ENCODE assay signal across 8 cellular contexts in the genomic region with DNA sequence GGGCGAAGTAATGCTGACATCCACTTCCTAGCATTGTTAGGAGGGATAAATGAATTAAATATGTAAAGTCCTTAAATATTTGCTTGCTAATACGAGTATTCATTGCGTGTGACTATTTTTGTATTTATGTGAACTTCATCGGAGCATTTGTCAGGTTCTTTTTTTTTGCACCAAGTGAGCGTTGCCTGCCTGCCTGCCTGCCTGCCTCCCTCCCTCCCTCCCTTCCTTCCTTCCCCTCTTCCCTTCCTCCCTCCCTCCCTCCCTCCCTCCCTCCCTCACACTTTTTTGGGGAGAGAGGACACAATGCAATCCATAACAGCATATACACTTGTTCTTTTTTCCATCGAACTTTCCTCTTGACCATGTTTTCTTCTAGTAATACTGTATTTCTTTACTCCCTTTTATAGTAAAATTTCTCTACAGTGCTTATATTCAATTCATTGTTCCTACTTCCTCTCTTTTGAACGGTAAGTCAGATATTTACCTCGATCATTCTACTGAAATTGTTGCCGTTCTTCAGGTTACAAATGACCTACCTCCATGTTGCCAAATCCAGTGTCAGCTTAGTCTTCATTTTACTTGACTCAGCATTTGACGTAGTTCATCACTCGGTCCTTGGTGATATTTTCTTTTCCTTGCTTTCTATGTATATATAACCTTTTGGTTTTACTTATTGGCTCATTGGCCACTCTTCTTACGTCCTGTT. TPM values are rescaled to one million over a fixed set of nuclear protein-coding genes. Genes with fewer than 3 reads are reported as not detected.
A peak's percentile ranks its signal among the peaks of the same experiment; 100 is the strongest.
DNase-seq lines count a peak whose midpoint lies in the region; ATAC-seq lines count a peak whose summit lies in the region.

No MANE protein-coding gene starts in this region.

- peak overlapping the region; percentile 98 for H3K27ac Mint-ChIP-seq in activated naive CD8-positive, alpha-beta T cell treated with anti-CD3 and anti-CD28 coated beads for 36 hours

- H3K4me3 Mint-ChIP-seq in activated naive CD8-positive, alpha-beta T cell treated with anti-CD3 and anti-CD28 coated beads for 36 hours = peak overlapping the region; percentile 98

- no peaks in the 10 kb centered on the region for H3K9me3 Mint-ChIP-seq in activated naive CD8-positive, alpha-beta T cell treated with anti-CD3 and anti-CD28 coated beads for 36 hours

- peaks cover 5% of the 10 kb centered on the region for H3K36me3 Mint-ChIP-seq in activated naive CD8-positive, alpha-beta T cell treated with anti-CD3 and anti-CD28 coated beads for 36 hours

- peak; percentile 50 to 69 for ATAC-seq in left cardiac atrium
- ATAC-seq in HG02571 (IDR thresholded peaks at IDR 0.05; ENCODE audit: unreplicated experiment) = no peak
- no peak for ATAC-seq in HG02678 (IDR thresholded peaks at IDR 0.05; ENCODE audit: unreplicated experiment)

- peak; percentile 25 for DNase-seq in NCI-H82 (lab: John Stamatoyannopoulos, UW)
- no peak for DNase-seq in NCI-H82 treated with DMSO at 0.1 percent for 48 hours (lab: John Stamatoyannopoulos, UW; ENCODE audit: unreplicated experiment)
- DNase-seq in LoVo (ENCODE audit: low spot score) = peak; percentile 24
- DNase-seq in activated naive CD8-positive, alpha-beta T cell treated with anti-CD3 and anti-CD28 coated beads for 36 hours = no peak
- DNase-seq in left cardiac atrium = no peak
- peak; percentile 39 for DNase-seq in putamen (ENCODE audit: low spot score)

- H3K27me3 Mint-ChIP-seq in activated naive CD8-positive, alpha-beta T cell treated with anti-CD3 and anti-CD28 coated beads for 36 hours = no peaks in the 10 kb centered on the region

- H3K4me1 Mint-ChIP-seq in activated naive CD8-positive, alpha-beta T cell treated with anti-CD3 and anti-CD28 coated beads for 36 hours = peaks cover 12% of the 10 kb centered on the region

- intact Hi-C loops in left cardiac atrium (cut with DNase I) = loop anchor here in 1 of 2 donors (2.0 kb wide), 1 partner anchor 68 kb away; no protein-coding TSS in a partner anchor

RNA-seq across cellular contexts. Expression of a gene that starts 0.9 kb away (rescaled TPM):
- 1 to 10 TPM; 5.2 to 5.8 TPM for total RNA-seq in activated naive CD8-positive, alpha-beta T cell treated with anti-CD3 and anti-CD28 coated beads for 36 hours
- 10 to 100 TPM; 25.7 to 29.3 TPM for total RNA-seq in left cardiac atrium

Comparison
In these comparisons a context has a peak if more than half of its experiments do, and no peak if none do; other contexts are left out.
1. DNase-seq: peak in NCI-H82 (single experiment), LoVo (single experiment) and putamen (single experiment); none in NCI-H82 treated with DMSO at 0.1 percent for 48 hours (single experiment), activated naive CD8-positive, alpha-beta T cell treated with anti-CD3 and anti-CD28 coated beads for 36 hours (single experiment) and left cardiac atrium (single experiment).
2. ATAC-seq: peak in left cardiac atrium (2 of 2); none in HG02571 (single experiment) and HG02678 (single experiment).